8 cellular contexts compared by ENCODE assay signal in the genomic region with DNA sequence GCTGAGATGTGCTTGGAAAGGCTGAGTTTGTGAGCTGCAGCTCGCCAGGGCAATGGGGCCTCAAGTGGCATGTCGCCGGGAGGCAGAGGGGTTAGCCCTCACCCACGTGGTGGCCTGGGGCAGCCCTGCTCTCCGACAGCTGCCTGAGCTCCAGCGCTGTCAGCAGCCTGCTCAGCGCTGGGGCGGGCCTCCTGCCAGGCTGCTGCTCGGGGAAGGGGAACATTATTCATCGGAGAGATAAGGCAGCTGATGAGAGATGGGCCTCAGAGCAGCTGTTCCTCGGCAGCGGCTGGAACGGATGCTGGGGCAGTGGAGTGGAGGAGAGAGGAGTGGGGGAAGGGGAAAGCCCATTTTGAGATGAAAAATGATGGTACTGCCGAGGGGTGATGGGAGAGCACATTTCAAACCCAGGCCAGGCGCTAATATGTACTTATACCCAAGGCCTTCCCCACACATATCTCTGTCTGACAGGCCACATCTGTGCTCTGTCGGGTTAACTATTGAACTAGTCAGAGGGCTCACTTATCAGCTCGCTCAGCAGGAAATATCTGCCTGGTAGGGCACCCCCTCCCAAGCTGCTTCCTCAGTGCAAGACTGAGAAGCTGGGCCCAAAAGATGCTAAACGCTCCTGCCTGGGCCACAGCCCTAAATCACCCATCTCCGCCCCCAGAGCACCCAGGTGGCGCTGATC.
DNase-seq lines count a peak whose midpoint lies in the region; ATAC-seq and TF ChIP-seq lines count a peak whose summit lies in the region.

No MANE protein-coding gene starts in this region.

- no peak overlapping the region for H3K4me3 ChIP-seq in A673 (ENCODE audit: low read depth, low read length, poor library complexity, severe bottlenecking)
- H3K4me3 ChIP-seq in brain microvascular endothelial cell (ENCODE audit: low read depth, low read length): no peak overlapping the region
- H3K4me3 ChIP-seq in mesodermal cell (ENCODE audit: extremely low read depth, insufficient read depth, low read length, poor library complexity, severe bottlenecking): no peak overlapping the region

- peaks cover 15% of the 10 kb centered on the region for H3K4me1 ChIP-seq in A673 (ENCODE audit: insufficient read depth, low read length, poor library complexity, severe bottlenecking)
- peaks cover 15% of the 10 kb centered on the region for H3K4me1 ChIP-seq in mesodermal cell (ENCODE audit: control insufficient read depth, insufficient read depth, low read length, poor library complexity, severe bottlenecking)

- peak; percentile 59 for DNase-seq in A673 (ENCODE audit: low spot score)
- DNase-seq in NCI-H146 treated with DMSO at 0.1 percent for 48 hours (lab: John Stamatoyannopoulos, UW; ENCODE audit: unreplicated experiment): peak; percentile 84
- peak; percentile 72 for DNase-seq in brain microvascular endothelial cell
- no peak for DNase-seq in SIG-M5 treated with dmso at 0.1 percent for 504 hours (lab: John Stamatoyannopoulos, UW; ENCODE audit: unreplicated experiment)
- no peak for DNase-seq in superior temporal gyrus (ENCODE audit: extremely low spot score)

- in situ Hi-C loops in brain microvascular endothelial cell (cut with HindIII; ENCODE audit: low pct_ligation_motif_present, low sequenced_read_pairs): no loop called here

- no TSS peak for BruUV-seq in A673 (replicated peaks; lab: Mats Ljungman, UMichigan)

- no peak for ATAC-seq in HG03139 (IDR thresholded peaks at IDR 0.05; ENCODE audit: unreplicated experiment)
- ATAC-seq in HG02885 (IDR thresholded peaks at IDR 0.05; ENCODE audit: poor library complexity, unreplicated experiment): no peak

- TF ChIP-seq CTCF in A673 (conservative IDR thresholded peaks at IDR 0.05; ENCODE audit: low read depth, low read length) (no peak), brain microvascular endothelial cell (IDR thresholded peaks at IDR 0.05; ENCODE audit: low read depth, low read length, missing control alignments) (no peak)

- POLR2A ChIA-PET in A673 (lab: Charles Lee; ENCODE audit: low non-redundant PET): no interaction called here

- H3K27ac ChIP-seq in A673 (ENCODE audit: low read depth, low read length, poor library complexity, severe bottlenecking): no peak overlapping the region
- no peak overlapping the region for H3K27ac ChIP-seq in brain microvascular endothelial cell
- peak overlapping the region; percentile 69 for H3K27ac ChIP-seq in mesodermal cell (ENCODE audit: low read depth, low read length, severe bottlenecking)

- 32 to 41% methylated on average over 14 to 17 of the region's 20 CpGs for WGBS in mesodermal cell (ENCODE audit: insufficient coverage in 2 of 2), 2 experiments

- H3K27me3 ChIP-seq in A673 (replicated peaks; ENCODE audit: insufficient read depth, low read depth, low read length, poor library complexity) (no peaks in the 10 kb centered on the region), brain microvascular endothelial cell (replicated peaks) (no peaks in the 10 kb centered on the region)

- intact Hi-C loops in A673 (cut with micrococcal nuclease; ENCODE audit: unreplicated experiment): no loop called here

- CTCF ChIA-PET in A673 (lab: Charles Lee): no interaction called here

- no peaks in the 10 kb centered on the region for H3K9me3 ChIP-seq in A673 (ENCODE audit: low read depth, low read length, poor library complexity, severe bottlenecking)
- H3K9me3 ChIP-seq in mesodermal cell (ENCODE audit: control insufficient read depth, low read length): no peaks in the 10 kb centered on the region

- no peaks in the 10 kb centered on the region for H3K36me3 ChIP-seq in A673 (ENCODE audit: insufficient read depth, low read length, poor library complexity, severe bottlenecking)
- no peaks in the 10 kb centered on the region for H3K36me3 ChIP-seq in brain microvascular endothelial cell (replicated peaks)
- H3K36me3 ChIP-seq in mesodermal cell (ENCODE audit: control insufficient read depth, insufficient read depth, low read length): no peaks in the 10 kb centered on the region

Comparison
In these comparisons a context has a peak if more than half of its experiments do, and no peak if none do; other contexts are left out.
1. DNase-seq: peak in A673 (single experiment), NCI-H146 treated with DMSO at 0.1 percent for 48 hours (single experiment) and brain microvascular endothelial cell (single experiment); none in SIG-M5 treated with dmso at 0.1 percent for 504 hours (single experiment) and superior temporal gyrus (single experiment).